21 cellular contexts compared by ENCODE assay signal in genomic region chr4:10321931-10322330, GRCh38.
"Had no signal": no experiment of that assay in that cellular context is flagged by ENCODE, and none has a peak within 500 bp of the region (broad histone marks: within the 10 kb centered on the region; RNA-seq: fewer than 3 reads in every experiment).

No MANE protein-coding gene starts in this region.

- H3K27ac Mint-ChIP-seq: nephron; progenitor cell of endocrine pancreas; stimulated activated naive B cell treated with anti-CD40 and anti-IgM and Interleukin-4, amounts not matched to agents 10 μg/mL and 1 μg/mL and 100 μg/mL, for 72 hours; stimulated activated naive CD8-positive, alpha-beta T cell treated with anti-CD3 and anti-CD28 coated beads, Interleukin-15, amount 100 ng/mL, for 72 hours had no signal

- H3K9me3 Mint-ChIP-seq: nephron; stimulated activated naive B cell treated with anti-CD40 and anti-IgM and Interleukin-4, amounts not matched to agents 10 μg/mL and 1 μg/mL and 100 μg/mL, for 72 hours; stimulated activated naive CD8-positive, alpha-beta T cell treated with anti-CD3 and anti-CD28 coated beads, Interleukin-15, amount 100 ng/mL, for 72 hours had no signal

- H3K4me3 ChIP-seq: colonic mucosa, esophagus squamous epithelium, gastroesophageal sphincter, lung, pancreas, testis, tibial nerve had no signal

- H3K36me3 Mint-ChIP-seq: stimulated activated naive B cell treated with anti-CD40 and anti-IgM and Interleukin-4, amounts not matched to agents 10 μg/mL and 1 μg/mL and 100 μg/mL, for 72 hours had no signal

- H3K27ac ChIP-seq: colonic mucosa, esophagus squamous epithelium, gastroesophageal sphincter, pancreas, testis, tibial nerve had no signal

- FAIRE-seq: pancreas had no signal

- ATAC-seq: gastroesophageal sphincter; left colon; left ventricle myocardium superior; pancreas; right cardiac atrium; stimulated activated naive B cell treated with anti-CD40 and anti-IgM and Interleukin-4, amounts not matched to agents 10 μg/mL and 1 μg/mL and 100 μg/mL, for 72 hours; stimulated activated naive CD8-positive, alpha-beta T cell treated with anti-CD3 and anti-CD28 coated beads, Interleukin-15, amount 100 ng/mL, for 72 hours had no signal

- DNase-seq: colonic mucosa; dermis blood vessel endothelial cell; esophagus squamous epithelium; foreskin fibroblast; left colon; left ventricle myocardium superior; mesenchymal stem cell; midbrain; occipital lobe; pancreas; right cardiac atrium; stimulated activated CD4-positive, alpha-beta T cell treated with anti-CD3 and anti-CD28 coated beads, Interleukin-1b, Interleukin-23, amount 100 ng/mL, for 48 hours; stimulated activated CD4-positive, alpha-beta T cell treated with anti-CD3 and anti-CD28 coated beads, Interleukin-4, amount 100 ng/mL, for 24 hours; stimulated activated naive B cell treated with anti-CD40 and anti-IgM and Interleukin-4, amounts not matched to agents 10 μg/mL and 1 μg/mL and 100 μg/mL, for 72 hours; stimulated activated naive CD8-positive, alpha-beta T cell treated with anti-CD3 and anti-CD28 coated beads, Interleukin-15, amount 100 ng/mL, for 72 hours; testis had no signal

- H3K4me1 Mint-ChIP-seq: nephron; stimulated activated naive B cell treated with anti-CD40 and anti-IgM and Interleukin-4, amounts not matched to agents 10 μg/mL and 1 μg/mL and 100 μg/mL, for 72 hours; stimulated activated naive CD8-positive, alpha-beta T cell treated with anti-CD3 and anti-CD28 coated beads, Interleukin-15, amount 100 ng/mL, for 72 hours had no signal

- H3K4me3 Mint-ChIP-seq: nephron; stimulated activated naive B cell treated with anti-CD40 and anti-IgM and Interleukin-4, amounts not matched to agents 10 μg/mL and 1 μg/mL and 100 μg/mL, for 72 hours; stimulated activated naive CD8-positive, alpha-beta T cell treated with anti-CD3 and anti-CD28 coated beads, Interleukin-15, amount 100 ng/mL, for 72 hours had no signal

- H3K9me3 ChIP-seq: colonic mucosa, esophagus squamous epithelium, gastroesophageal sphincter, pancreas, testis, tibial nerve had no signal

- H3K27me3 ChIP-seq: colonic mucosa, pancreas, testis, tibial nerve had no signal

- H3K4me1 ChIP-seq: colonic mucosa, esophagus squamous epithelium, gastroesophageal sphincter, pancreas, testis, tibial nerve had no signal

- H3K27me3 Mint-ChIP-seq: progenitor cell of endocrine pancreas; stimulated activated naive CD8-positive, alpha-beta T cell treated with anti-CD3 and anti-CD28 coated beads, Interleukin-15, amount 100 ng/mL, for 72 hours had no signal

- H3K36me3 ChIP-seq: colonic mucosa, esophagus squamous epithelium, gastroesophageal sphincter, pancreas, tibial nerve had no signal
